11 cellular contexts compared by ENCODE assay signal in the genomic region with DNA sequence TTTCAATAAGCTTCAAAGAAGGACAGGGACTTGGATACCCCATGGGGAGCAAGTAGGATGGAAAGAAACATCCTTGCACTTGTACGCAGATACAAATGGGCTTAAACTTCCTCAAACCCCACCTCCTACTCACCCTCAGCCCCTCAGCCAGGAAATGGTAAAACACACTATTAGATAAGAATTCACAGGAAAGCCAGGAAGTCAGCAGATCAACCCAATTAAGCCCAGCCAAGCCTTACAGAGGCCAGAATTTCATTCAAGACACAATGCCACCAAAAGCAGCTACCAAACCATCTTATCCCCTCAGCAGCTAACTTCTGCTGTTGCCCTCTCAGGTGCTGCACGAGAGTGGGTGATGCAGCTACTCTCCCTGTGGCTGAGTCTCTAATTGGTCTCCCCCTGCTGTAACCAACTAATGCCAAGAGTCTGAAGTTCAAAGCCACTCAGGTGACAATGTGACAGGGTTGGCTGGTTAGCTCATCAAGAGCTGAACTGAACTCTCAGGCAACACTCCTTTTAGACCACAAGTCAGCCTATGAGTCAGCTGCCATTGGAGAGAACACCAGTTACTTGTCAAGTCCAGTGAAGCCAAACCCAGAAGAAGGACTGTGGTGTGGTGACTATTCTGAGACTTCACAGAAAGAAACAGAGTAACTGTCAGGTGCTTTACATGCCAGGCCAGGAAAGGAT.
DNase-seq lines count a peak whose midpoint lies in the region; ATAC-seq and TF ChIP-seq lines count a peak whose summit lies in the region.
"Had no signal": no experiment of that assay in that cellular context is flagged by ENCODE, and none has a peak within 500 bp of the region (broad histone marks: within the 10 kb centered on the region; RNA-seq: fewer than 3 reads in every experiment).

No MANE protein-coding gene starts in this region.

- no peaks in the 10 kb centered on the region for H3K79me1 ChIP-seq in trophoblast cell (ENCODE audit: low read length)

- H3K14ac ChIP-seq in trophoblast cell (ENCODE audit: low read length), result no peak overlapping the region

- no peak overlapping the region for H3K4ac ChIP-seq in trophoblast cell (ENCODE audit: low read depth, low read length)

- H4K8ac ChIP-seq in trophoblast cell (ENCODE audit: low read depth, low read length), result no peak overlapping the region

- no peaks in the 10 kb centered on the region for H3K9me3 ChIP-seq in esophagus muscularis mucosa
- no peaks in the 10 kb centered on the region for H3K9me3 ChIP-seq in trophoblast cell (ENCODE audit: insufficient read depth, low read depth, low read length)

- DNase-seq in esophagus muscularis mucosa (ENCODE audit: extremely low spot score), result peak; percentile 85
- DNase-seq in trophoblast cell, result no peak
- no peak for DNase-seq in anterior cingulate cortex (lab: John Stamatoyannopoulos, UW)
- no peak for DNase-seq in NCI-H1436 treated with DMSO at 0.1 percent for 48 hours (lab: John Stamatoyannopoulos, UW)
- DNase-seq: activated T-cell treated with anti-CD3 and anti-CD28 coated beads, Interleukin-2, amount 50 U/mL, for 24 hours; erythroblast had no signal

- no peak for TF ChIP-seq CTCF in esophagus muscularis mucosa (IDR thresholded peaks at IDR 0.05)

- no peak overlapping the region for H3K9ac ChIP-seq in trophoblast cell (ENCODE audit: low read length)

- H2AFZ ChIP-seq in trophoblast cell (ENCODE audit: insufficient read depth, low read length, poor library complexity), result no peak overlapping the region

- H2AK5ac ChIP-seq in trophoblast cell (ENCODE audit: low read length), result no peak overlapping the region

- H3K4me1 ChIP-seq in esophagus muscularis mucosa (no peaks in the 10 kb centered on the region), trophoblast cell (ENCODE audit: control insufficient read depth in 1 of 2, insufficient read depth in 2 of 2, low read length in 2 of 2) (no peaks in the 10 kb centered on the region)

- H4K12ac ChIP-seq in trophoblast cell (ENCODE audit: low read depth, low read length), result no peak overlapping the region

- no peaks in the 10 kb centered on the region for H3K79me2 ChIP-seq in trophoblast cell (ENCODE audit: control insufficient read depth, insufficient read depth, low read length, poor library complexity)

- ATAC-seq in GM18502 (IDR thresholded peaks at IDR 0.05; ENCODE audit: poor library complexity, unreplicated experiment), result peak; percentile 99
- ATAC-seq in GM21619 (IDR thresholded peaks at IDR 0.05; ENCODE audit: unreplicated experiment), result peak; percentile 94
- peak; percentile 99 for ATAC-seq in HG03432 (IDR thresholded peaks at IDR 0.05; ENCODE audit: unreplicated experiment)
- no peak for ATAC-seq in GM19397 (IDR thresholded peaks at IDR 0.05; ENCODE audit: unreplicated experiment)
- ATAC-seq: K562 had no signal

- no peak overlapping the region for H3K18ac ChIP-seq in trophoblast cell (ENCODE audit: low read length)

- no peak for TF ChIP-seq EP300 in esophagus muscularis mucosa (IDR thresholded peaks at IDR 0.05)

- H2BK12ac ChIP-seq in trophoblast cell (ENCODE audit: low read length), result no peak overlapping the region

- no peak overlapping the region for H2BK120ac ChIP-seq in trophoblast cell (ENCODE audit: insufficient read depth, low read length, poor library complexity)

- WGBS in esophagus muscularis mucosa, result 82% methylated on average over 1 of the region's 2 CpGs
- WGBS in trophoblast cell (ENCODE audit: extremely low coverage, insufficient coverage, insufficient read length), result no CpG with 5 or more reads among the region's 2 CpGs

- H3K4me3 ChIP-seq in esophagus muscularis mucosa (no peak overlapping the region), trophoblast cell (ENCODE audit: low read depth, low read length) (no peak overlapping the region)
- H3K4me3 ChIP-seq: K562 had no signal

- H2BK5ac ChIP-seq in trophoblast cell (ENCODE audit: low read depth, low read length, poor library complexity), result no peak overlapping the region

- H3K36me3 ChIP-seq in esophagus muscularis mucosa (no peaks in the 10 kb centered on the region), trophoblast cell (ENCODE audit: control insufficient read depth in 1 of 2, insufficient read depth in 2 of 2, low read length in 2 of 2) (no peaks in the 10 kb centered on the region)

- H3K27me3 ChIP-seq in esophagus muscularis mucosa (no peaks in the 10 kb centered on the region), trophoblast cell (ENCODE audit: insufficient read depth, low read length) (no peaks in the 10 kb centered on the region)

- no peak overlapping the region for H3K23ac ChIP-seq in trophoblast cell (ENCODE audit: low read length)

- no peak overlapping the region for H3K4me2 ChIP-seq in trophoblast cell (ENCODE audit: low read length)

- TF ChIP-seq POLR2A in esophagus muscularis mucosa (IDR thresholded peaks at IDR 0.05; ENCODE audit: low read depth), result no peak

- intact Hi-C loops in esophagus muscularis mucosa (cut with DNase I), result no loop called here

- no peak overlapping the region for H4K91ac ChIP-seq in trophoblast cell (ENCODE audit: low read depth, low read length)

- H3K27ac ChIP-seq in esophagus muscularis mucosa (replicated peaks in 1 of 4) (no peak overlapping the region), trophoblast cell (ENCODE audit: low read depth, low read length) (no peak overlapping the region)
